In the genomic region with DNA sequence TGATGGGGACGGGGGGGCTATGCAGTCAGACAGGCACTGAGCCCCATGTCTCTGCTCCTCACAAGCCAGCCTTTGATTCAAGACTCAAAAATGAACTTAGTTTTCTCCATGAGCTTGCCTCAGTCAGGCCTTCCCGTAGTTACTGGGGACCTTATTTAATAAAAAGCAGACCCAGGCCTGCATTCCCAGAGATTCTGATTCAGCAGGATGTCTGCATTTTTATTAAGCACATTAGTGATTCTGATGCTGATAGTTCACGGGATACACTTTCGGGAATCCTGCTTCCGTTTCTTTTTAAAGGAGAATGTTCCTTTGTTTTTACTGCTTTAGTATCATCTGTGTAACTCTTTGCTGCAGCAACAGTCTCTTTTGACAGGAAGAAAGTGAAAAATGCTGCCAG, we compare ENCODE assay signal across 17 cellular contexts. TPM values are rescaled to one million over a fixed set of nuclear protein-coding genes. Genes with fewer than 3 reads are reported as not detected.
DNase-seq lines count a peak whose midpoint lies in the region; ATAC-seq and TF ChIP-seq lines count a peak whose summit lies in the region.
"Had no signal": no experiment of that assay in that cellular context is flagged by ENCODE, and none has a peak within 500 bp of the region (broad histone marks: within the 10 kb centered on the region; RNA-seq: fewer than 3 reads in every experiment).

No MANE protein-coding gene starts in this region.

- no peaks in the 10 kb centered on the region for H3K9me2 ChIP-seq in Loucy (replicated peaks; ENCODE audit: low read depth, low read length)

- DNase-seq in AG10803 (ENCODE audit: low read depth) = peak; percentile 25
- DNase-seq in astrocyte of the hippocampus (ENCODE audit: low read depth, low spot score) = peak; percentile 43
- peak; percentile 57 for DNase-seq in fibroblast of the aortic adventitia (ENCODE audit: low read depth)
- DNase-seq in natural killer cell = no peak
- DNase-seq in mammary epithelial cell = no peak
- DNase-seq: C1 segment of cervical spinal cord; CD4-positive, alpha-beta memory T cell; DMS79; EL; GDM1 had no signal

- no peak overlapping the region for H3K4me3 Mint-ChIP-seq in natural killer cell
- H3K4me3 Mint-ChIP-seq: CD4-positive, alpha-beta memory T cell had no signal

- no TSS peak for BruUV-seq in mammary epithelial cell (replicated peaks; lab: Mats Ljungman, UMichigan)

- H3K79me2 ChIP-seq in Loucy (ENCODE audit: insufficient read depth, low read length) (no peaks in the 10 kb centered on the region), mammary epithelial cell (ENCODE audit: insufficient read depth, low read length) (no peaks in the 10 kb centered on the region)

- H3K4me2 ChIP-seq in Loucy (ENCODE audit: low read depth, low read length, poor library complexity, severe bottlenecking) (peak overlapping the region; percentile 23), mammary epithelial cell (ENCODE audit: insufficient read depth, low read depth, low read length) (no peak overlapping the region)

- no peaks in the 10 kb centered on the region; the same call in 1 of the 2 replicates for H3K9me3 ChIP-seq in Loucy (ENCODE audit: insufficient read depth, low read depth, low read length)
- no peaks in the 10 kb centered on the region for H3K9me3 ChIP-seq in mammary epithelial cell (replicated peaks; ENCODE audit: insufficient read depth, low read length)

- no peak overlapping the region for H3K27ac Mint-ChIP-seq in natural killer cell
- H3K27ac Mint-ChIP-seq: CD4-positive, alpha-beta memory T cell had no signal

- H2AFZ ChIP-seq in Loucy (ENCODE audit: low read length) (no peak overlapping the region), mammary epithelial cell (ENCODE audit: low read depth, low read length) (no peak overlapping the region)

- H4K20me1 ChIP-seq in Loucy (ENCODE audit: insufficient read depth, low read length, poor library complexity, severe bottlenecking) (no peaks in the 10 kb centered on the region), mammary epithelial cell (ENCODE audit: insufficient read depth, low read length) (no peaks in the 10 kb centered on the region)

- in situ Hi-C loops in mammary epithelial cell (cut with MboI; ENCODE audit: low sequenced_read_pairs in 2 of 2) = loop anchor here in 1 of 2 donors (10.0 kb wide), 1 partner anchor 306 kb away; no protein-coding TSS in a partner anchor

- intact Hi-C loops in natural killer cell (cut with micrococcal nuclease) = no loop called here
- intact Hi-C loops in mammary epithelial cell (cut with micrococcal nuclease) = no loop called here

- H3K9me3 Mint-ChIP-seq in natural killer cell = no peaks in the 10 kb centered on the region

- H3K36me3 Mint-ChIP-seq in natural killer cell = no peaks in the 10 kb centered on the region
- H3K36me3 Mint-ChIP-seq: CD4-positive, alpha-beta memory T cell had no signal

- H3K36me3 ChIP-seq in Loucy (ENCODE audit: insufficient read depth, low read length) = no peaks in the 10 kb centered on the region
- no peaks in the 10 kb centered on the region for H3K36me3 ChIP-seq in mammary epithelial cell (ENCODE audit: insufficient read depth, low read length)

- 61% methylated on average over 5 of the region's 5 CpGs for WGBS in mammary epithelial cell (ENCODE audit: low coverage, missing lambda C conversion rate)

- no peak overlapping the region for H3K27ac ChIP-seq in mammary epithelial cell (ENCODE audit: insufficient read depth, low read depth, low read length)
- H3K27ac ChIP-seq: 22Rv1, HL-60 had no signal

- H3K4me1 ChIP-seq in Loucy (ENCODE audit: insufficient read depth, low read length, poor library complexity, severe bottlenecking) = peaks cover 70% of the 10 kb centered on the region
- peaks cover 4% of the 10 kb centered on the region for H3K4me1 ChIP-seq in mammary epithelial cell (ENCODE audit: insufficient read depth, low read length)

- dilution Hi-C loops in mammary epithelial cell (cut with HindIII; ENCODE audit: low sequenced_read_pairs) = no loop called here

- H3K9ac ChIP-seq in Loucy (ENCODE audit: low read depth, low read length, poor library complexity, severe bottlenecking) = no peak overlapping the region
- no peak overlapping the region for H3K9ac ChIP-seq in mammary epithelial cell (ENCODE audit: insufficient read depth, low read length)

- peaks cover 7 to 8% of the 10 kb centered on the region in 2 donors for H3K4me1 Mint-ChIP-seq in natural killer cell
- H3K4me1 Mint-ChIP-seq: CD4-positive, alpha-beta memory T cell had no signal

- H3K27me3 ChIP-seq in Loucy (ENCODE audit: insufficient read depth, low read length, poor library complexity, severe bottlenecking) = no peaks in the 10 kb centered on the region
- peaks cover 8% of the 10 kb centered on the region for H3K27me3 ChIP-seq in mammary epithelial cell (ENCODE audit: insufficient read depth, low read length)

- H3K4me3 ChIP-seq in AG10803 (ENCODE audit: low read length) (no peak overlapping the region), Loucy (ENCODE audit: low read length, poor library complexity, severe bottlenecking) (no peak overlapping the region), fibroblast of the aortic adventitia (ENCODE audit: low read depth, low read length) (no peak overlapping the region), mammary epithelial cell (replicated peaks in 1 of 3; ENCODE audit: insufficient read depth in 1 of 3, low read depth in 2 of 3, low read length in 3 of 3) (no peak overlapping the region)

- peaks cover 25% of the 10 kb centered on the region for H3F3A ChIP-seq in Loucy (ENCODE audit: low read depth)

- H3K27me3 Mint-ChIP-seq in natural killer cell (ENCODE audit: low read depth in 2 of 2) = peaks cover 30 to 37% of the 10 kb centered on the region in 2 donors

- TF ChIP-seq CTCF in AG10803 (conservative IDR thresholded peaks at IDR 0.05; ENCODE audit: low read length) = no peak
- no peak for TF ChIP-seq CTCF in Loucy (conservative IDR thresholded peaks at IDR 0.05; ENCODE audit: low read length)
- TF ChIP-seq CTCF in fibroblast of the aortic adventitia (IDR thresholded peaks at IDR 0.05; ENCODE audit: insufficient read depth, low read length) = no peak
- TF ChIP-seq CTCF in natural killer cell (IDR thresholded peaks at IDR 0.05) = no peak
- no peak for TF ChIP-seq CTCF in mammary epithelial cell (conservative IDR thresholded peaks at IDR 0.05 in 1 of 2, IDR thresholded peaks at IDR 0.05 in 1 of 2; ENCODE audit: extremely low read depth in 1 of 2, insufficient read depth in 1 of 2, low read depth in 1 of 2, low read length in 2 of 2)

- no peak for ATAC-seq in natural killer cell
- ATAC-seq in GM21381 (IDR thresholded peaks at IDR 0.05; ENCODE audit: unreplicated experiment) = no peak
- no peak for ATAC-seq in GM21786 (IDR thresholded peaks at IDR 0.05; ENCODE audit: unreplicated experiment)
- ATAC-seq: HCT116 had no signal

- CTCF ChIA-PET in mammary epithelial cell (lab: Charles Lee; ENCODE audit: low non-redundant PET) = no interaction called here

RNA-seq across cellular contexts. Expression of a gene that starts 28.3 kb away (rescaled TPM):
- 7.5 TPM in 1 of 2 replicates, not detected in the other for total RNA-seq in fibroblast of the aortic adventitia (ENCODE audit: low replicate concordance)
- total RNA-seq in natural killer cell = not detected
- 10 to 100 TPM in 1 of 2 donors, under 1 TPM in 1; 0.35 to 10.3 TPM for total RNA-seq in mammary epithelial cell
- polyA plus RNA-seq in mammary epithelial cell = 0.39 TPM
- not detected for polyA minus RNA-seq in mammary epithelial cell
- total RNA-seq: A673; CD4-positive, alpha-beta memory T cell had no signal
- polyA plus RNA-seq: CD4-positive, alpha-beta memory T cell had no signal

Comparison
In these comparisons a context has a peak if more than half of its experiments do, and no peak if none do; other contexts are left out.
1. DNase-seq: peak in AG10803 (single experiment), astrocyte of the hippocampus (single experiment) and fibroblast of the aortic adventitia (single experiment); none in natural killer cell (single experiment) and mammary epithelial cell (single experiment).